21 cellular contexts compared by ENCODE assay signal in the genomic region with DNA sequence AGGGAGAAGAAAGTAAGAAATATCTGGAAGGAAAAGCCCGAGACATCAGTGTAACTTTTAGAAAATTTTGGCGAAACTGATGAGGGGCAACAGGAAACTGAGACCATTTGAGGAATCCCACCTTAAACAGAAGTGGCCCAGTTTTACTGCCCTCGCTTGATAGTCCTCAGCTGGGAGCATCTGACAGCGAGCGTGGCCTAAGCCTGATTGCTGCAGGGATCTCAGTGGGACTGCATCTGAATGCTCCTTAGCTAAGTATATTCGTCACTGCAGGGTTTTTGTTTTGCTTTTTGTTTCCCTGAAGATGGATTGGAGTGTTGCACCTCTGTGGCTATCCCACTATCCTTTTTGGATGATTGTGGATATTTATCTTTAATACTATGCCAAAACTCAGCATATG.
DNase-seq lines count a peak whose midpoint lies in the region; ATAC-seq and TF ChIP-seq lines count a peak whose summit lies in the region.
"Had no signal": no experiment of that assay in that cellular context is flagged by ENCODE, and none has a peak within 500 bp of the region (broad histone marks: within the 10 kb centered on the region; RNA-seq: fewer than 3 reads in every experiment).

No MANE protein-coding gene starts in this region.

- H3K36me3 ChIP-seq in SU-DHL-6 (ENCODE audit: low read length), result no peaks in the 10 kb centered on the region
- H3K36me3 ChIP-seq in endodermal cell (ENCODE audit: control insufficient read depth, insufficient read depth, low read length), result no peaks in the 10 kb centered on the region
- H3K36me3 ChIP-seq: BLaER1 had no signal

- TF ChIP-seq CTCF in SU-DHL-6 (IDR thresholded peaks at IDR 0.05; ENCODE audit: insufficient read depth, low read length, poor library complexity, severe bottlenecking) (no peak), endodermal cell (conservative IDR thresholded peaks at IDR 0.05) (no peak)

- no peak overlapping the region for H3K4me2 ChIP-seq in SU-DHL-6 (ENCODE audit: low read depth, low read length, poor library complexity, severe bottlenecking)
- H3K4me2 ChIP-seq: BLaER1 had no signal

- H3K9me3 ChIP-seq in SU-DHL-6 (ENCODE audit: insufficient read depth, low read length), result no peaks in the 10 kb centered on the region
- H3K9me3 ChIP-seq in endodermal cell (ENCODE audit: control insufficient read depth, low read length), result no peaks in the 10 kb centered on the region
- H3K9me3 ChIP-seq: BLaER1 had no signal

- DNase-seq in ELR (ENCODE audit: low read depth), result peak; percentile 14
- peak; percentile 53 for DNase-seq in endodermal cell
- DNase-seq in iPS-NIHi7 (ENCODE audit: extremely low spot score), result peak; percentile 10
- no peak for DNase-seq in NCI-H146 (lab: John Stamatoyannopoulos, UW)
- DNase-seq: CD4-positive, alpha-beta T cell; CD8-positive, alpha-beta memory T cell; DMS 273 treated with DMSO at 0.1 percent for 48 hours; DMS79; EL; GF-D8; GOT3; H7; HCEC 1CT had no signal

- H3K4me3 Mint-ChIP-seq in endodermal cell, result no peak overlapping the region
- no peak overlapping the region for H3K4me3 Mint-ChIP-seq in activated T-helper 17 cell treated with anti-CD3 and anti-CD28 coated beads, Interleukin-2, amount 50 U/mL, for 72 hours
- H3K4me3 Mint-ChIP-seq: B cell; CD4-positive, alpha-beta T cell; CD8-positive, alpha-beta memory T cell had no signal

- WGBS in endodermal cell (ENCODE audit: insufficient coverage in 1 of 2, insufficient read length in 1 of 2), 2 experiments, result 75 to 78% methylated on average over 3 to 6 of the region's 6 CpGs

- no peak overlapping the region for H3K27ac Mint-ChIP-seq in endodermal cell
- no peak overlapping the region for H3K27ac Mint-ChIP-seq in activated T-helper 17 cell treated with anti-CD3 and anti-CD28 coated beads, Interleukin-2, amount 50 U/mL, for 72 hours
- H3K27ac Mint-ChIP-seq: B cell; CD4-positive, alpha-beta T cell; CD8-positive, alpha-beta memory T cell had no signal

- H3K27me3 Mint-ChIP-seq in endodermal cell (ENCODE audit: insufficient read depth), result no peaks in the 10 kb centered on the region
- H3K27me3 Mint-ChIP-seq in activated T-helper 17 cell treated with anti-CD3 and anti-CD28 coated beads, Interleukin-2, amount 50 U/mL, for 72 hours, result no peaks in the 10 kb centered on the region
- H3K27me3 Mint-ChIP-seq: B cell; CD4-positive, alpha-beta T cell; CD8-positive, alpha-beta memory T cell had no signal

- ATAC-seq in GM21717 (IDR thresholded peaks at IDR 0.05; ENCODE audit: unreplicated experiment) (no peak), HG03439 (IDR thresholded peaks at IDR 0.05; ENCODE audit: unreplicated experiment) (no peak)
- no peak for ATAC-seq in activated T-helper 17 cell treated with anti-CD3 and anti-CD28 coated beads, Interleukin-2, amount 50 U/mL, for 72 hours (replicated peaks)

- no peaks in the 10 kb centered on the region for H3F3A ChIP-seq in SU-DHL-6 (ENCODE audit: insufficient read depth)

- H2AFZ ChIP-seq in SU-DHL-6 (ENCODE audit: low read depth, low read length, severe bottlenecking), result peak overlapping the region; percentile 48

- H3K27me3 ChIP-seq in SU-DHL-6 (ENCODE audit: low read length), result no peaks in the 10 kb centered on the region
- H3K27me3 ChIP-seq in endodermal cell (ENCODE audit: control insufficient read depth, insufficient read depth, low read length, poor library complexity, severe bottlenecking), result no peaks in the 10 kb centered on the region
- H3K27me3 ChIP-seq: BLaER1 had no signal

- no peaks in the 10 kb centered on the region for H3K9me3 Mint-ChIP-seq in endodermal cell
- no peaks in the 10 kb centered on the region for H3K9me3 Mint-ChIP-seq in activated T-helper 17 cell treated with anti-CD3 and anti-CD28 coated beads, Interleukin-2, amount 50 U/mL, for 72 hours
- H3K9me3 Mint-ChIP-seq: CD4-positive, alpha-beta T cell had no signal

- H3K9me2 ChIP-seq in SU-DHL-6 (replicated peaks; ENCODE audit: insufficient read depth, low read length), result no peaks in the 10 kb centered on the region

- no peak overlapping the region for H3K27ac ChIP-seq in SU-DHL-6 (ENCODE audit: low read depth, low read length)
- H3K27ac ChIP-seq in endodermal cell (ENCODE audit: low read depth, low read length), result no peak overlapping the region
- H3K27ac ChIP-seq: 22Rv1, BLaER1, C4-2B had no signal

- no peaks in the 10 kb centered on the region for H3K79me2 ChIP-seq in SU-DHL-6 (ENCODE audit: insufficient read depth, low read length)

- H3K9ac ChIP-seq in SU-DHL-6 (ENCODE audit: low read length) (no peak overlapping the region), endodermal cell (ENCODE audit: extremely low read depth, low read length, poor library complexity, severe bottlenecking) (no peak overlapping the region)
- H3K9ac ChIP-seq: BLaER1 had no signal

- H3K4me1 Mint-ChIP-seq in endodermal cell, result peaks cover 4% of the 10 kb centered on the region
- H3K4me1 Mint-ChIP-seq in activated T-helper 17 cell treated with anti-CD3 and anti-CD28 coated beads, Interleukin-2, amount 50 U/mL, for 72 hours, result no peaks in the 10 kb centered on the region
- H3K4me1 Mint-ChIP-seq: B cell; CD8-positive, alpha-beta memory T cell had no signal

- H3K4me1 ChIP-seq in endodermal cell (ENCODE audit: control insufficient read depth, insufficient read depth, low read length), result no peaks in the 10 kb centered on the region
- H3K4me1 ChIP-seq: BLaER1 had no signal

- no peaks in the 10 kb centered on the region for H4K20me1 ChIP-seq in SU-DHL-6 (ENCODE audit: low read depth, low read length)
- H4K20me1 ChIP-seq: BLaER1 had no signal

- H3K4me3 ChIP-seq in SU-DHL-6 (ENCODE audit: insufficient read depth, low read length, poor library complexity, severe bottlenecking) (no peak overlapping the region), endodermal cell (ENCODE audit: low read length) (no peak overlapping the region)
- H3K4me3 ChIP-seq: BLaER1 had no signal

- H3K36me3 Mint-ChIP-seq in endodermal cell (ENCODE audit: low read depth), result no peaks in the 10 kb centered on the region
- H3K36me3 Mint-ChIP-seq in activated T-helper 17 cell treated with anti-CD3 and anti-CD28 coated beads, Interleukin-2, amount 50 U/mL, for 72 hours (ENCODE audit: low read depth), result no peaks in the 10 kb centered on the region
- H3K36me3 Mint-ChIP-seq: CD8-positive, alpha-beta memory T cell had no signal
